In genomic region chr1:228312091-228312764, GRCh38 we compare ENCODE assay signal across 24 cellular contexts.
DNase-seq lines count a peak whose midpoint lies in the region; ATAC-seq and TF ChIP-seq lines count a peak whose summit lies in the region.
"Had no signal": no experiment of that assay in that cellular context is flagged by ENCODE, and none has a peak within 500 bp of the region (broad histone marks: within the 10 kb centered on the region; RNA-seq: fewer than 3 reads in every experiment).

No MANE protein-coding gene starts in this region.

- DNase-seq in activated T-cell treated with anti-CD3 and anti-CD28 coated beads, Interleukin-2, amount 50 U/mL, for 24 hours, result peak; percentile 15
- DNase-seq in activated T-cell treated with anti-CD3 and anti-CD28 coated beads for 4 hours, result no peak
- DNase-seq in cardiac septum (ENCODE audit: low spot score), result peak; percentile 57
- no peak for DNase-seq in heart right ventricle
- DNase-seq in left ventricle myocardium superior, result peak; percentile 18
- DNase-seq in upper lobe of right lung, result peak; percentile 31
- DNase-seq: ACHN, BE2C, DMS 273 treated with DMSO at 0.1 percent for 48 hours, DMS79, EL, GDM1, NCI-H1048, NCI-H1417, NCI-H1694, NCI-H2029 treated with DMSO at 0.1 percent for 48 hours, NCI-H526 treated with DMSO at 0.1 percent for 48 hours, RPMI8226, SHP77 treated with DMSO at 0.1 percent for 48 hours had no signal

- peaks cover 0 to 11% (median 0%) of the 10 kb centered on the region in 11 donors for H3K9me3 ChIP-seq in heart right ventricle
- H3K9me3 ChIP-seq in upper lobe of right lung, result no peaks in the 10 kb centered on the region
- H3K9me3 ChIP-seq: BE2C had no signal

- no peaks in the 10 kb centered on the region for H3K27me3 ChIP-seq in heart right ventricle
- H3K27me3 ChIP-seq in upper lobe of right lung, result no peaks in the 10 kb centered on the region
- H3K27me3 ChIP-seq: BE2C had no signal

- ATAC-seq in heart right ventricle (no peak), left ventricle myocardium superior (no peak), upper lobe of right lung (no peak), GM19395 (IDR thresholded peaks at IDR 0.05; ENCODE audit: unreplicated experiment) (no peak)
- ATAC-seq: GM12878, HCT116 had no signal

- no peak overlapping the region for H3K27ac Mint-ChIP-seq in activated T-cell treated with anti-CD3 and anti-CD28 coated beads, Interleukin-2, amount 50 U/mL, for 24 hours
- H3K27ac Mint-ChIP-seq: CD14-positive monocyte had no signal

- no peaks in the 10 kb centered on the region for H3K36me3 Mint-ChIP-seq in activated T-cell treated with anti-CD3 and anti-CD28 coated beads, Interleukin-2, amount 50 U/mL, for 24 hours (ENCODE audit: low read depth)
- H3K36me3 Mint-ChIP-seq: CD14-positive monocyte had no signal

- H3K4me1 ChIP-seq in heart right ventricle, result peaks cover 0 to 16% (median 0%) of the 10 kb centered on the region in 9 donors
- H3K4me1 ChIP-seq in upper lobe of right lung, result no peaks in the 10 kb centered on the region
- H3K4me1 ChIP-seq: BE2C had no signal

- intact Hi-C loops in cardiac septum (cut with DNase I) (no loop called here), heart right ventricle (cut with DNase I) (no loop called here), left ventricle myocardium superior (cut with micrococcal nuclease) (no loop called here), upper lobe of right lung (cut with DNase I) (no loop called here)

- no peak overlapping the region for H3K4me3 ChIP-seq in heart right ventricle
- H3K4me3 ChIP-seq in upper lobe of right lung, result no peak overlapping the region
- H3K4me3 ChIP-seq: GM12878 had no signal

- TF ChIP-seq CTCF in heart right ventricle (IDR thresholded peaks at IDR 0.05) (no peak), upper lobe of right lung (IDR thresholded peaks at IDR 0.05) (no peak)

- no peak overlapping the region for H3K4me3 Mint-ChIP-seq in activated T-cell treated with anti-CD3 and anti-CD28 coated beads, Interleukin-2, amount 50 U/mL, for 24 hours
- H3K4me3 Mint-ChIP-seq: CD14-positive monocyte; CD8-positive, alpha-beta memory T cell had no signal

- H3K9me3 Mint-ChIP-seq in activated T-cell treated with anti-CD3 and anti-CD28 coated beads, Interleukin-2, amount 50 U/mL, for 24 hours, result peaks cover 3% of the 10 kb centered on the region

- no peaks in the 10 kb centered on the region for H3K27me3 Mint-ChIP-seq in activated T-cell treated with anti-CD3 and anti-CD28 coated beads, Interleukin-2, amount 50 U/mL, for 24 hours
- H3K27me3 Mint-ChIP-seq: CD8-positive, alpha-beta memory T cell had no signal

- H3K27ac ChIP-seq in heart right ventricle (no peak overlapping the region), upper lobe of right lung (no peak overlapping the region)

- H3K4me1 Mint-ChIP-seq in activated T-cell treated with anti-CD3 and anti-CD28 coated beads, Interleukin-2, amount 50 U/mL, for 24 hours (ENCODE audit: low read depth), result no peaks in the 10 kb centered on the region
- H3K4me1 Mint-ChIP-seq: CD14-positive monocyte; CD8-positive, alpha-beta memory T cell had no signal

- H3K36me3 ChIP-seq in heart right ventricle, result peaks cover 0 to 74% (median 5%) of the 10 kb centered on the region in 9 donors
- no peaks in the 10 kb centered on the region for H3K36me3 ChIP-seq in upper lobe of right lung
- H3K36me3 ChIP-seq: BE2C had no signal

- 93 to 95% methylated on average over 6 of the region's 6 CpGs for WGBS in heart right ventricle, 2 donors

Comparison
In these comparisons a context has a peak if more than half of its experiments do, and no peak if none do; other contexts are left out.
1. DNase-seq: peak in activated T-cell treated with anti-CD3 and anti-CD28 coated beads, Interleukin-2, amount 50 U/mL, for 24 hours (single experiment), cardiac septum (single experiment), left ventricle myocardium superior (single experiment) and upper lobe of right lung (single experiment); none in activated T-cell treated with anti-CD3 and anti-CD28 coated beads for 4 hours (single experiment) and heart right ventricle (0 of 2).